ENCODE assay signal across 14 cellular contexts in genomic region chr2:46389417-46389916, GRCh38.
A peak's percentile ranks its signal among the peaks of the same experiment; 100 is the strongest.
DNase-seq lines count a peak whose midpoint lies in the region; ATAC-seq and TF ChIP-seq lines count a peak whose summit lies in the region.
"Had no signal": no experiment of that assay in that cellular context is flagged by ENCODE, and none has a peak within 500 bp of the region (broad histone marks: within the 10 kb centered on the region; RNA-seq: fewer than 3 reads in every experiment).

No MANE protein-coding gene starts in this region.

- H3K4me3 Mint-ChIP-seq in CD14-positive monocyte (no peak overlapping the region), T-helper 17 cell (no peak overlapping the region), WTC11 (no peak overlapping the region)
- H3K4me3 Mint-ChIP-seq: activated CD4-positive, alpha-beta memory T cell treated with anti-CD3 and anti-CD28 coated beads, Interleukin-2, amount 10 ng/mL, durations not matched to agents 7 days and 5 days had no signal

- H3K27me3 ChIP-seq in neutrophil = no peaks in the 10 kb centered on the region

- H3K36me3 Mint-ChIP-seq in CD14-positive monocyte (peaks cover 0 to 5% of the 10 kb centered on the region in 2 donors), T-helper 17 cell (ENCODE audit: low read depth) (peaks cover 6% of the 10 kb centered on the region), WTC11 (no peaks in the 10 kb centered on the region)

- POLR2A ChIA-PET in WTC11 (lab: Charles Lee) = no interaction called here

- CTCF ChIA-PET in WTC11 (lab: Charles Lee) = interaction anchor here (0.8 kb wide), 1 partner anchor 23 kb away, joined by 3 read pairs; no protein-coding TSS in a partner anchor

- H3K36me3 ChIP-seq in neutrophil = no peaks in the 10 kb centered on the region

- peak; percentile 39 for DNase-seq in CD14-positive monocyte (ENCODE audit: low spot score)
- no peak for DNase-seq in T-helper 17 cell
- DNase-seq in Right ventricle myocardium superior = no peak
- no peak for DNase-seq in WTC11 (ENCODE audit: low spot score)
- no peak for DNase-seq in NCI-H2107 (lab: John Stamatoyannopoulos, UW)
- no peak for DNase-seq in stimulated activated CD4-positive, alpha-beta T cell treated with anti-CD3 and anti-CD28 coated beads, Interleukin-2, amount 100 ng/mL, for 24 hours
- DNase-seq: activated CD4-positive, alpha-beta memory T cell treated with anti-CD3 and anti-CD28 coated beads, Interleukin-2, amount 10 ng/mL, durations not matched to agents 7 days and 5 days; activated effector memory CD4-positive, alpha-beta T cell treated with Interleukin-2 at 50 U/mL for 16 hours; GF-D8; NCI-H1092; NCI-H774; stimulated activated CD4-positive, alpha-beta T cell treated with anti-CD3 and anti-CD28 coated beads, Interleukin-4, amount 100 ng/mL, for 1 hour had no signal

- H3K9me3 ChIP-seq in T-helper 17 cell (ENCODE audit: control insufficient read depth, low read length, poor library complexity, severe bottlenecking) (no peaks in the 10 kb centered on the region), neutrophil (no peaks in the 10 kb centered on the region)

- H3K27me3 Mint-ChIP-seq in CD14-positive monocyte (ENCODE audit: low read depth in 3 of 3) = peaks cover 0 to 4% (median 3%) of the 10 kb centered on the region in 3 donors
- peaks cover 48% of the 10 kb centered on the region for H3K27me3 Mint-ChIP-seq in T-helper 17 cell
- H3K27me3 Mint-ChIP-seq in WTC11 (ENCODE audit: low read depth) = no peaks in the 10 kb centered on the region

- peak overlapping the region; percentile 80 for H3K27ac ChIP-seq in neutrophil

- no peak overlapping the region for H3K4me3 ChIP-seq in neutrophil (ENCODE audit: low read depth in 1 of 2, low read length in 1 of 2)

- peaks cover 41 to 51% of the 10 kb centered on the region in 2 experiments for H3K4me1 ChIP-seq in neutrophil (ENCODE audit: control insufficient read depth in 1 of 2, insufficient read depth in 1 of 2, low read depth in 1 of 2, low read length in 1 of 2)

- H3K4me1 Mint-ChIP-seq in CD14-positive monocyte (peaks cover 51% of the 10 kb centered on the region), T-helper 17 cell (peaks cover 4% of the 10 kb centered on the region), WTC11 (no peaks in the 10 kb centered on the region)

- peak overlapping the region; percentile 73 to 91 (median 88) for H3K27ac Mint-ChIP-seq in CD14-positive monocyte
- peak overlapping the region; percentile 24 for H3K27ac Mint-ChIP-seq in T-helper 17 cell
- H3K27ac Mint-ChIP-seq in WTC11 = no peak overlapping the region
- H3K27ac Mint-ChIP-seq: activated CD4-positive, alpha-beta memory T cell treated with anti-CD3 and anti-CD28 coated beads, Interleukin-2, amount 10 ng/mL, durations not matched to agents 7 days and 5 days had no signal

- no peak for TF ChIP-seq CTCF in CD14-positive monocyte (IDR thresholded peaks at IDR 0.05)
- no peak for TF ChIP-seq CTCF in neutrophil (IDR thresholded peaks at IDR 0.05)
- TF ChIP-seq CTCF in WTC11 (IDR thresholded peaks at IDR 0.05) = no peak

- no peak for ATAC-seq in T-helper 17 cell
- peak; percentile 46 for ATAC-seq in Right ventricle myocardium superior (ENCODE audit: poor library complexity)
- no peak for ATAC-seq in WTC11
- no peak for ATAC-seq in HG02885 (IDR thresholded peaks at IDR 0.05; ENCODE audit: poor library complexity, unreplicated experiment)

- H3K9me3 Mint-ChIP-seq in CD14-positive monocyte = peaks cover 0 to 2% (median 0%) of the 10 kb centered on the region in 7 donors
- H3K9me3 Mint-ChIP-seq in WTC11 = no peaks in the 10 kb centered on the region
- H3K9me3 Mint-ChIP-seq: activated CD4-positive, alpha-beta memory T cell treated with anti-CD3 and anti-CD28 coated beads, Interleukin-2, amount 10 ng/mL, durations not matched to agents 7 days and 5 days had no signal

- intact Hi-C loops in CD14-positive monocyte (cut with micrococcal nuclease) = no loop called here
- intact Hi-C loops in Right ventricle myocardium superior (cut with DNase I) = loop anchor here (5.0 kb wide), 1 partner anchor 68 kb away; no protein-coding TSS in a partner anchor

TF ChIP-seq in WTC11, 78 proteins besides CTCF, POLR2A, EP300 and RAD21:
- TF ChIP-seq AFF4 (CRISPR knock-in tag; IDR thresholded peaks at IDR 0.05; ENCODE audit: borderline replicate concordance) = no peak
- no peak for TF ChIP-seq NR3C1 (CRISPR knock-in tag; conservative IDR thresholded peaks at IDR 0.05; ENCODE audit: low read depth)
- TF ChIP-seq JAZF1 (CRISPR knock-in tag; IDR thresholded peaks at IDR 0.05) = no peak
- no peak for TF ChIP-seq ZNF532 (CRISPR knock-in tag; IDR thresholded peaks at IDR 0.05; ENCODE audit: borderline replicate concordance)
- TF ChIP-seq ZNF263 (CRISPR knock-in tag; IDR thresholded peaks at IDR 0.05; ENCODE audit: low read depth) = no peak
- TF ChIP-seq CBFB (CRISPR knock-in tag; IDR thresholded peaks at IDR 0.05; ENCODE audit: low read depth) = no peak
- no peak for TF ChIP-seq TP53 (CRISPR knock-in tag; IDR thresholded peaks at IDR 0.05)
